1 cellular context compared by ENCODE assay signal in the genomic region with DNA sequence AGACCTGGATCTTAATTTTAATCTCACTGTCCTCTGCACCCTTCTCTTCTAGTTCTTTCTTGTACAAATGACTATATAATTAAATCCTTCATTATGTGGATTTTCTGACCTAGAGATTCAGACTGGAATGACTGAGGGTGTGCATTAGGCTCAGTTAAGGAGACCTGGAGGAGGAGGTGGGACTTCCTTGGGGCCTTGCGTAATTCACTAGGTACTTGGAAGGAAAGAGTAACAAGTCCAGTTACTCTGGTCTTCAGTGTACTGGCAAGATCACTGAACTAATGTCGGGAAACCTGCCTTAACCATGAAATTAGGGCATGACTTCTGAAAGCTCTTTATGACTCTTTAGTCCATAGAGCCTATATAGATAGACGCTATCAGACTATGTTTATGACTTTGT.
TF ChIP-seq lines count a peak whose summit lies in the region.

No MANE protein-coding gene starts in this region.

TF ChIP-seq in HepG2, 621 proteins besides CTCF, POLR2A, EP300 and RAD21 (continued from another document):
- TF ChIP-seq, protein P1, sequence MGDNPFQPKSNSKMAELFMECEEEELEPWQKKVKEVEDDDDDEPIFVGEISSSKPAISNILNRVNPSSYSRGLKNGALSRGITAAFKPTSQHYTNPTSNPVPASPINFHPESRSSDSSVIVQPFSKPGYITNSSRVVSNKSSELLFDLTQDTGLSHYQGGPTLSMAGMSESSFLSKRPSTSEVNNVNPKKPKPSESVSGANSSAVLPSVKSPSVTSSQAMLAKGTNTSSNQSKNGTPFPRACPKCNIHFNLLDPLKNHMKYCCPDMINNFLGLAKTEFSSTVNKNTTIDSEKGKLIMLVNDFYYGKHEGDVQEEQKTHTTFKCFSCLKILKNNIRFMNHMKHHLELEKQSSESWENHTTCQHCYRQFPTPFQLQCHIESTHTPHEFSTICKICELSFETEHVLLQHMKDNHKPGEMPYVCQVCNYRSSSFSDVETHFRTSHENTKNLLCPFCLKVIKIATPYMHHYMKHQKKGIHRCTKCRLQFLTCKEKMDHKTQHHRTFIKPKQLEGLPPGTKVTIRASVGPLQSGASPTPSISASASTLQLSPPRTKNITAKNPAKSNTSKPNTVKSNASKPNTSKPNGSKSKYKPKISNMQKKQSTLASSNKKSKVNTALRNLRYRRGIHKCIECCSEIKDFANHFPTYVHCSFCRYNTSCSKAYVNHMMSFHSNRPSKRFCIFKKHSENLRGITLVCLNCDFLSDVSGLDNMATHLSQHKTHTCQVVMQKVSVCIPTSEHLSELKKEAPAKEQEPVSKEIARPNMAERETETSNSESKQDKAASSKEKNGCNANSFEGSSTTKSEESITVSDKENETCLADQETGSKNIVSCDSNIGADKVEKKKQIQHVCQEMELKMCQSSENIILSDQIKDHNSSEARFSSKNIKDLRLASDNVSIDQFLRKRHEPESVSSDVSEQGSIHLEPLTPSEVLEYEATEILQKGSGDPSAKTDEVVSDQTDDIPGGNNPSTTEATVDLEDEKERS (CRISPR knock-in tag; IDR thresholded peaks at IDR 0.05) = no peak
- TF ChIP-seq ZBTB21 (CRISPR knock-in tag; IDR thresholded peaks at IDR 0.05) (no peak), FIP1L1 (IDR thresholded peaks at IDR 0.05; ENCODE audit: borderline replicate concordance, insufficient read depth, low read depth, low read length) (no peak)
- TF ChIP-seq, protein P2, sequence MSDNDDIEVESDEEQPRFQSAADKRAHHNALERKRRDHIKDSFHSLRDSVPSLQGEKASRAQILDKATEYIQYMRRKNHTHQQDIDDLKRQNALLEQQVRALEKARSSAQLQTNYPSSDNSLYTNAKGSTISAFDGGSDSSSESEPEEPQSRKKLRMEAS (IDR thresholded peaks at IDR 0.05) = no peak
TF ChIP-seq in HepG2: peak in this region for 0.
